Comparison of ENCODE assay signal across 17 cellular contexts in the genomic region with DNA sequence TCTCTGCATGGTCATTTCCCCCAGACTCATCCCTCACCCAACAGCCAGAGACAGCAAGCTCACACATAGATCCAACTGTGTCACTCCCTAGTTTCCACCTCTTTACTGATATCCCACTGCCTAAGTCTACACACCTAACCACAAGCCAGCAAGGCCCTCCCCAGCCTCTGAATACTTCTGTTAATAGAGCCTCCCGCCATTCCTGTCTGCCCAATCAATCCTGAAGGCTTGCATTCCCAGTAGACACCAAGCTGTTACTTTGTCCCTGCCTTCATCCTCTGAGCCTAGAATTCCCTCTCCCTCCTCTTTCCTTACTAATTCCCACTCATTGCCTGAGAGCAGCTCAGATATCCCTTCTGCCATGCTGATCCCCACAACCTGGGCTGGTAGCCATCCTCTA. TPM values are rescaled to one million over a fixed set of nuclear protein-coding genes. Genes with fewer than 3 reads are reported as not detected.
DNase-seq lines count a peak whose midpoint lies in the region; ATAC-seq and TF ChIP-seq lines count a peak whose summit lies in the region.
"Had no signal": no experiment of that assay in that cellular context is flagged by ENCODE, and none has a peak within 500 bp of the region (broad histone marks: within the 10 kb centered on the region; RNA-seq: fewer than 3 reads in every experiment).

No MANE protein-coding gene starts in this region.

- no peak overlapping the region for H3K4ac ChIP-seq in H9 (ENCODE audit: low read depth, low read length)

- H3K27ac Mint-ChIP-seq in H9: peak overlapping the region; percentile 24 to 62 (median 27); a peak in 6 of 7 replicates
- H3K27ac Mint-ChIP-seq in WTC11: peak overlapping the region; percentile 83
- peak overlapping the region; percentile 36 for H3K27ac Mint-ChIP-seq in neural progenitor cell
- H3K27ac Mint-ChIP-seq: HFFc6 had no signal

- H3K9me3 ChIP-seq in H9 (ENCODE audit: control insufficient read depth, low read depth, low read length) (no peaks in the 10 kb centered on the region), neural progenitor cell (ENCODE audit: low read depth) (no peaks in the 10 kb centered on the region), esophagus squamous epithelium (no peaks in the 10 kb centered on the region)

- POLR2A ChIA-PET in WTC11 (lab: Charles Lee): no interaction called here

- H3K36me3 ChIP-seq in neural progenitor cell (no peaks in the 10 kb centered on the region), esophagus squamous epithelium (no peaks in the 10 kb centered on the region)

- intact Hi-C loops in esophagus squamous epithelium (cut with DNase I): no loop called here

- peaks cover 12% of the 10 kb centered on the region for H3F3A ChIP-seq in neural progenitor cell (ENCODE audit: low read depth)

- no peak overlapping the region for H3K23ac ChIP-seq in H9 (ENCODE audit: insufficient read length, low read depth, low read length)

- H3K9ac ChIP-seq in H9 (ENCODE audit: extremely low read depth, insufficient read length, low read length): no peak overlapping the region
- no peak overlapping the region for H3K9ac ChIP-seq in neural progenitor cell

- no peak overlapping the region for H4K5ac ChIP-seq in H9 (ENCODE audit: insufficient read length, low read depth, low read length)

- no peak overlapping the region for H3K56ac ChIP-seq in H9 (ENCODE audit: insufficient read length, low read depth, low read length)

- TF ChIP-seq CTCF in H9 (conservative IDR thresholded peaks at IDR 0.05) (no peak), WTC11 (IDR thresholded peaks at IDR 0.05) (no peak), neural progenitor cell (IDR thresholded peaks at IDR 0.05) (no peak), esophagus squamous epithelium (IDR thresholded peaks at IDR 0.05) (no peak)

- 0 out of 2 replicates have a peak, but pooled peaks cover 4% of the 10 kb centered on the region for H3K4me1 ChIP-seq in H9 (ENCODE audit: insufficient read depth, low read length)
- peaks cover 9% of the 10 kb centered on the region for H3K4me1 ChIP-seq in neural progenitor cell
- H3K4me1 ChIP-seq in esophagus squamous epithelium: peaks cover 0 to 15% (median 7%) of the 10 kb centered on the region in 3 donors

- TF ChIP-seq POLR2A in esophagus squamous epithelium (IDR thresholded peaks at IDR 0.05): no peak

- H2BK120ac ChIP-seq in H9 (ENCODE audit: low read depth, low read length, poor library complexity, severe bottlenecking): no peak overlapping the region

- H3K18ac ChIP-seq in H9 (ENCODE audit: insufficient read length, low read depth, low read length): no peak overlapping the region

- H2BK15ac ChIP-seq in H9 (ENCODE audit: low read depth, low read length): no peak overlapping the region

- H2AK5ac ChIP-seq in H9 (ENCODE audit: insufficient read length, low read length): no peak overlapping the region

- no CpG with 5 or more reads among the region's 1 CpG for WGBS in H9 (ENCODE audit: extremely low coverage, insufficient read length, low lambda C conversion rate)
- 92 to 94% methylated on average over 1 of the region's 1 CpG for WGBS in esophagus squamous epithelium, 2 donors

- H3K4me2 ChIP-seq in H9 (ENCODE audit: insufficient read depth, insufficient read length, low read length) (no peak overlapping the region), neural progenitor cell (peak overlapping the region; percentile 24)

- H3K4me1 Mint-ChIP-seq in H9: peaks cover 12 to 21% of the 10 kb centered on the region in 2 experiments
- peaks cover under 1% of the 10 kb centered on the region for H3K4me1 Mint-ChIP-seq in WTC11
- peaks cover 10% of the 10 kb centered on the region for H3K4me1 Mint-ChIP-seq in neural progenitor cell

- no peak overlapping the region for H2BK20ac ChIP-seq in H9 (ENCODE audit: low read depth, low read length, poor library complexity, severe bottlenecking)

- no peak overlapping the region for H3K14ac ChIP-seq in H9 (ENCODE audit: insufficient read depth, low read length)

- CTCF ChIA-PET in WTC11 (lab: Charles Lee): interaction anchor here (1.3 to 3.5 kb wide), 3 partner anchors 17 to 56 kb away, joined by 3 to 20 read pairs (median 8); no protein-coding TSS in a partner anchor

- DNase-seq in H9 (no peak), WTC11 (ENCODE audit: low spot score) (no peak), neural progenitor cell (ENCODE audit: low spot score) (peak; percentile 55), NCI-H2029 treated with DMSO at 0.1 percent for 48 hours (lab: John Stamatoyannopoulos, UW) (no peak), esophagus squamous epithelium (lab: John Stamatoyannopoulos, UW) (no peak)
- DNase-seq in activated T-cell treated with anti-CD3 and anti-CD28 coated beads, Interleukin-2, amount 50 U/mL, for 1 hour: no peak
- DNase-seq: C1 segment of cervical spinal cord; Calu3; CD4-positive, alpha-beta memory T cell; COR-L47; DMS53; DMS79 treated with DMSO at 0.1 percent for 48 hours; GF-D8; H7; HFFc6 had no signal

- H3K4me3 ChIP-seq in neural progenitor cell (no peak overlapping the region), esophagus squamous epithelium (no peak overlapping the region)

- H4K20me1 ChIP-seq in H9 (ENCODE audit: control insufficient read depth, insufficient read depth, insufficient read length) (no peaks in the 10 kb centered on the region), neural progenitor cell (ENCODE audit: low read depth) (no peaks in the 10 kb centered on the region)

- H2BK12ac ChIP-seq in H9 (ENCODE audit: insufficient read length, low read depth, low read length): no peak overlapping the region

- no peak overlapping the region for H4K8ac ChIP-seq in H9 (replicated peaks; ENCODE audit: insufficient read length, low read depth, low read length)

- no peak overlapping the region for H2AFZ ChIP-seq in H9 (ENCODE audit: low read length)
- no peak overlapping the region for H2AFZ ChIP-seq in neural progenitor cell (replicated peaks)

- H3K4me3 Mint-ChIP-seq in H9: no peak overlapping the region
- H3K4me3 Mint-ChIP-seq in WTC11: no peak overlapping the region
- no peak overlapping the region for H3K4me3 Mint-ChIP-seq in neural progenitor cell
- H3K4me3 Mint-ChIP-seq: CD4-positive, alpha-beta memory T cell; HFFc6 had no signal

- H3K9me3 Mint-ChIP-seq in H9 (no peaks in the 10 kb centered on the region), WTC11 (no peaks in the 10 kb centered on the region), neural progenitor cell (no peaks in the 10 kb centered on the region)
- H3K9me3 Mint-ChIP-seq: HFFc6 had no signal

- H3K27me3 Mint-ChIP-seq in H9 (ENCODE audit: low read depth): peaks cover 13% of the 10 kb centered on the region
- peaks cover 4% of the 10 kb centered on the region; the same call in 1 of the 2 replicates for H3K27me3 Mint-ChIP-seq in WTC11 (ENCODE audit: low read depth)
- peaks cover 5% of the 10 kb centered on the region for H3K27me3 Mint-ChIP-seq in neural progenitor cell (ENCODE audit: insufficient read depth, low read depth)

- H4K91ac ChIP-seq in H9 (ENCODE audit: insufficient read length, low read depth, low read length): no peak overlapping the region

- H2BK5ac ChIP-seq in H9 (ENCODE audit: insufficient read length, low read length): no peak overlapping the region

- no peak overlapping the region for H3K27ac ChIP-seq in H9 (ENCODE audit: insufficient read length, low read depth, low read length)
- H3K27ac ChIP-seq in neural progenitor cell: peak overlapping the region; percentile 46
- H3K27ac ChIP-seq in esophagus squamous epithelium: no peak overlapping the region

- H3K79me2 ChIP-seq in H9 (ENCODE audit: insufficient read depth, low read length) (no peaks in the 10 kb centered on the region), neural progenitor cell (ENCODE audit: low read depth) (no peaks in the 10 kb centered on the region)

- ATAC-seq in WTC11: no peak
- ATAC-seq: HCT116 had no signal

- H3K23me2 ChIP-seq in H9 (ENCODE audit: insufficient read length, low read depth, low read length, poor library complexity, severe bottlenecking): peaks cover 6% of the 10 kb centered on the region

- H3K36me3 Mint-ChIP-seq in H9 (ENCODE audit: insufficient read depth in 1 of 3, low read depth in 3 of 3) (no peaks in the 10 kb centered on the region), WTC11 (no peaks in the 10 kb centered on the region), neural progenitor cell (no peaks in the 10 kb centered on the region)
- H3K36me3 Mint-ChIP-seq: CD4-positive, alpha-beta memory T cell had no signal

- H3T11ph ChIP-seq in H9 (ENCODE audit: low read length): no peak overlapping the region

- H3K27me3 ChIP-seq in H9 (ENCODE audit: insufficient read depth, low read length) (no peaks in the 10 kb centered on the region), neural progenitor cell (peaks cover 1% of the 10 kb centered on the region), esophagus squamous epithelium (no peaks in the 10 kb centered on the region)

- H3K79me1 ChIP-seq in H9 (ENCODE audit: insufficient read depth, low read depth, low read length, poor library complexity, severe bottlenecking): no peaks in the 10 kb centered on the region

TF ChIP-seq in WTC11, 78 proteins besides CTCF, POLR2A, EP300 and RAD21 (continues in another document):
- no peak for TF ChIP-seq ZNF671 (CRISPR knock-in tag; IDR thresholded peaks at IDR 0.05)
- TF ChIP-seq GRHL2 (CRISPR knock-in tag; IDR thresholded peaks at IDR 0.05; ENCODE audit: insufficient replicate concordance, severe bottlenecking): no peak

RNA-seq across cellular contexts. Expression of gene C17orf113, which starts 4.7 kb away (rescaled TPM):
- total RNA-seq in H9 (2021) (1.0 and 1.2 TPM in 2 replicates), WTC11 (2021) (1.9 to 2.8 TPM (median 2.5 TPM) in 3 replicates), neural progenitor cell (ENCODE audit: low replicate concordance) (2.2 and 5.5 TPM in 2 replicates), esophagus squamous epithelium (under 1 TPM in 3 of 4 donors, not detected in 1; 0.35 to 0.57 (median 0.48) TPM)
- total RNA-seq: A172 had no signal

RNA-seq across cellular contexts. Expression of gene NKIRAS2, which starts 25.8 kb away (rescaled TPM):
- 36.6 and 37.1 TPM in 2 replicates for total RNA-seq in H9 (2021)
- total RNA-seq in WTC11 (2021): 31.9 to 37.3 TPM (median 36.1 TPM) in 3 replicates
- total RNA-seq in neural progenitor cell (ENCODE audit: low replicate concordance): 23.7 and 50.1 TPM in 2 replicates
- total RNA-seq in esophagus squamous epithelium: 10 to 100 TPM; 34.0 to 48.6 (median 35.7) TPM

RNA-seq across cellular contexts. Expression of gene DNAJC7, which starts 28.5 kb away (rescaled TPM):
- total RNA-seq in H9 (2021) (135 and 141 TPM in 2 replicates), WTC11 (2021) (111 to 140 TPM (median 114 TPM) in 3 replicates), neural progenitor cell (ENCODE audit: low replicate concordance) (80.7 and 92.5 TPM in 2 replicates), esophagus squamous epithelium (10 to 100 TPM; 42.6 to 82.0 (median 67.2) TPM)

RNA-seq across cellular contexts. Expression of gene ZNF385C, which starts 52.6 kb away (rescaled TPM):
- total RNA-seq in H9 (2021): 2.8 and 3.1 TPM in 2 replicates
- total RNA-seq in WTC11 (2021): 3.1 to 4.5 TPM (median 3.7 TPM) in 3 replicates
- 5.0 and 7.5 TPM in 2 replicates for total RNA-seq in neural progenitor cell (ENCODE audit: low replicate concordance)
- total RNA-seq in esophagus squamous epithelium: under 1 TPM in 2 of 4 donors, not detected in 2; 0.18 to 0.38 TPM
- total RNA-seq: A172, HFFc6 had no signal

Comparison
In these comparisons a context has a peak if more than half of its experiments do, and no peak if none do; other contexts are left out.
1. H3K27ac Mint-ChIP-seq: peak in every context shown above with its lines; median percentile 83 in WTC11; 36 in neural progenitor cell; 27 in H9.